7 cellular contexts compared by ENCODE assay signal in the genomic region with DNA sequence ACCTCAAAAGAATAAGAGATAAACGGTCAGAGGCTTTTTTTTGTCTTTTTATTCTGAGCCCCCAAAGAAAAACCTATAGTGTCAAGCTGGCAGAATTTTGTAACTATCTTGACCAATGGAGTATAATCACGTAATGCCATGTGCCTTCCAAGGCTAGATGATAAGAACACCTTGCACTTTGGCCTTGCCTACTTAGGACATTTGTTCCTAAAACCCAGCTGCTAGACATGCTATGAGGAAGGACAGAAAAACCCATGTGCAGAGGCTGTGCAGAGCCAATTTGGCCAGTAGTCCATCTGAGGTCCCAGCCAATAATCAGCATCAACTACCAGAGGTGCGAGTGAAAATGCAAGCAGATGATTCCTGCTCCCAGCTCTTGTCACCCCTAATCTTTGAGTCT.
"Had no signal": no experiment of that assay in that cellular context is flagged by ENCODE, and none has a peak within 500 bp of the region (broad histone marks: within the 10 kb centered on the region; RNA-seq: fewer than 3 reads in every experiment).

No MANE protein-coding gene starts in this region.

- H3K9me3 ChIP-seq: HAP-1 had no signal

- H3K4me3 ChIP-seq: GM23248, HAP-1 had no signal

- DNase-seq: GM23248, GOT3, H7, HFFc6 had no signal

- H3K27ac ChIP-seq: GM23248, HL-60 had no signal

- ATAC-seq: HCT116 had no signal

- H3K36me3 ChIP-seq: HAP-1 had no signal

- H3K4me1 ChIP-seq: HAP-1 had no signal
